In the genomic region with DNA sequence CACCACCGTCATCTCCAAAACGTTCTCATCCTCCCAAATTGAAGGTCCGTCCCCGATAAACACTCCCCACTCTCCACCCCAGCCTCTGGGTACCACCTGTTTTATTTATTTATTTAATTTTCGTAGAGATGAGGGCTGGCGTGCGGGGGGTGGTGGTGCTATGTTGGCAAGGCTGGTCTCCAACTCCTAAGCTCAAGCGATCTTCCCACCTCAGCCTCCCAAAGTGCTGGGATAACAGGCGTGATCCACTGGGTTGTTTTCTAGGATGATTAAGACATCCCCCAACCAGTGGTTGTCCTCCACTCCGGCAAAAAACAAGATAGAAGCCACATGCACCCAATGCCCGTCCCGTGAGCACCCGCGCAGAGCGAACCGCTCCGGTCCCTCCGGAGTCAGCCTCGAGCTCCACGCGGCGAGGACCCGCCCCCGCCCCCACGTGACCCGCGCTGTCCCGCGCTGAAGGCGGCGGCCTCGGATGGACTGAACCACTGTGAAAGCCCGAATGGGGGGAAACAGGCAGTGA, we compare ENCODE assay signal across 2 cellular contexts.
TF ChIP-seq lines count a peak whose summit lies in the region.

No MANE protein-coding gene starts in this region.

TF ChIP-seq in HCT116, 20 proteins besides CTCF, POLR2A, EP300 and RAD21:
- TF ChIP-seq POLR2AphosphoS5 (IDR thresholded peaks at IDR 0.05; ENCODE audit: low read depth, low read length) (peak; percentile 91), CEBPB (IDR thresholded peaks at IDR 0.05; ENCODE audit: low read depth) (no peak)

TF ChIP-seq in K562, 482 proteins besides CTCF, POLR2A, EP300 and RAD21 (continues in another document):
- TF ChIP-seq HNRNPLL (IDR thresholded peaks at IDR 0.05; ENCODE audit: low read depth, low read length, poor library complexity, severe bottlenecking) (peak; percentile 43), ZNF561 (CRISPR knock-in tag; conservative IDR thresholded peaks at IDR 0.05) (no peak), SNIP1 (IDR thresholded peaks at IDR 0.05; ENCODE audit: low read depth) (no peak), KDM2B (CRISPR knock-in tag; IDR thresholded peaks at IDR 0.05) (0 out of 2 replicates have a peak, but pooled peaks have one; percentile 37), NFATC3 (IDR thresholded peaks at IDR 0.05) (no peak), BRD9 (IDR thresholded peaks at IDR 0.05; ENCODE audit: low read depth, partially characterized antibody) (no peak), ZFP30 (CRISPR knock-in tag; IDR thresholded peaks at IDR 0.05; ENCODE audit: borderline replicate concordance) (no peak), ZNF134 (CRISPR knock-in tag; conservative IDR thresholded peaks at IDR 0.05) (0 out of 2 replicates have a peak, but pooled peaks have one; percentile 25), ZC3H4 (CRISPR knock-in tag; IDR thresholded peaks at IDR 0.05; ENCODE audit: borderline replicate concordance) (no peak), TSC22D4 (tag; IDR thresholded peaks at IDR 0.05) (no peak), BHLHE40 (IDR thresholded peaks at IDR 0.05; ENCODE audit: low read length) (no peak), CREBBP (IDR thresholded peaks at IDR 0.05; ENCODE audit: low read depth, low read length) (no peak), FUS (optimal IDR thresholded peaks at IDR 0.05; ENCODE audit: low read depth, low read length) (no peak), ZC3H8 (IDR thresholded peaks at IDR 0.05) (no peak), FOXA3 (CRISPR knock-in tag; conservative IDR thresholded peaks at IDR 0.05 in 1 of 2, IDR thresholded peaks at IDR 0.05 in 1 of 2) (peak in 1 of 2 experiments; percentile 90; a peak in 2 of 4 replicates), PHF20 (IDR thresholded peaks at IDR 0.05; ENCODE audit: partially characterized antibody) (no peak), SMAD3 (CRISPR knock-in tag; conservative IDR thresholded peaks at IDR 0.05) (peak; percentile 61), MYC (IDR thresholded peaks at IDR 0.05; ENCODE audit: low read depth, low read length) (peak; percentile 95), MYC (CRISPR knock-in tag; IDR thresholded peaks at IDR 0.05; ENCODE audit: borderline replicate concordance, low read depth) (peak; percentile 84; the same call in 1 of the 2 replicates), NR3C1 (CRISPR knock-in tag; IDR thresholded peaks at IDR 0.05) (peak; percentile 96), BACH1 (tag; IDR thresholded peaks at IDR 0.05) (0 out of 2 replicates have a peak, but pooled peaks have one; percentile 18), ZNF217 (CRISPR knock-in tag; IDR thresholded peaks at IDR 0.05) (0 out of 2 replicates have a peak, but pooled peaks have one; percentile 78), ZNF165 (CRISPR knock-in tag; IDR thresholded peaks at IDR 0.05; ENCODE audit: borderline replicate concordance) (no peak), TAL1 (IDR thresholded peaks at IDR 0.05) (no peak), ETV5 (CRISPR knock-in tag; IDR thresholded peaks at IDR 0.05; ENCODE audit: low read depth) (peak; percentile 61; the same call in 1 of the 2 replicates), ESRRB (CRISPR knock-in tag; IDR thresholded peaks at IDR 0.05; ENCODE audit: borderline replicate concordance) (no peak), POLR2AphosphoS5 (IDR thresholded peaks at IDR 0.05; ENCODE audit: control insufficient read depth, insufficient read depth, low read depth, low read length) (peak; percentile 68; the same call in 1 of the 2 replicates), ZNF431 (CRISPR knock-in tag; IDR thresholded peaks at IDR 0.05) (peak; percentile 92), ZNF589 (CRISPR knock-in tag; IDR thresholded peaks at IDR 0.05; ENCODE audit: low read depth) (peak; percentile 96), SRSF9 (IDR thresholded peaks at IDR 0.05; ENCODE audit: borderline replicate concordance, low read depth, low read length) (no peak), GATA2 (CRISPR knock-in tag; IDR thresholded peaks at IDR 0.05) (no peak), PRPF4 (IDR thresholded peaks at IDR 0.05; ENCODE audit: insufficient read depth, low read depth, low read length, poor library complexity, severe bottlenecking) (no peak), RBM39 (optimal IDR thresholded peaks at IDR 0.05; ENCODE audit: low read depth, low read length) (no peak), PHB (CRISPR knock-in tag; IDR thresholded peaks at IDR 0.05) (no peak), ZNF586 (CRISPR knock-in tag; conservative IDR thresholded peaks at IDR 0.05) (no peak), THRAP3 (IDR thresholded peaks at IDR 0.05; ENCODE audit: borderline replicate concordance) (no peak), GABPA (tag; conservative IDR thresholded peaks at IDR 0.05; ENCODE audit: low read depth) (no peak; the same call in 1 of the 2 replicates)
- TF ChIP-seq, protein P1, sequence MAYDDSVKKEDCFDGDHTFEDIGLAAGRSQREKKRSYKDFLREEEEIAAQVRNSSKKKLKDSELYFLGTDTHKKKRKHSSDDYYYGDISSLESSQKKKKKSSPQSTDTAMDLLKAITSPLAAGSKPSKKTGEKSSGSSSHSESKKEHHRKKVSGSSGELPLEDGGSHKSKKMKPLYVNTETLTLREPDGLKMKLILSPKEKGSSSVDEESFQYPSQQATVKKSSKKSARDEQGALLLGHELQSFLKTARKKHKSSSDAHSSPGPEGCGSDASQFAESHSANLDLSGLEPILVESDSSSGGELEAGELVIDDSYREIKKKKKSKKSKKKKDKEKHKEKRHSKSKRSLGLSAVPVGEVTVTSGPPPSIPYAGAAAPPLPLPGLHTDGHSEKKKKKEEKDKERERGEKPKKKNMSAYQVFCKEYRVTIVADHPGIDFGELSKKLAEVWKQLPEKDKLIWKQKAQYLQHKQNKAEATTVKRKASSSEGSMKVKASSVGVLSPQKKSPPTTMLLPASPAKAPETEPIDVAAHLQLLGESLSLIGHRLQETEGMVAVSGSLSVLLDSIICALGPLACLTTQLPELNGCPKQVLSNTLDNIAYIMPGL (CRISPR knock-in tag; IDR thresholded peaks at IDR 0.05), result 0 out of 2 replicates have a peak, but pooled peaks have one; percentile 68
- TF ChIP-seq, protein P2, sequence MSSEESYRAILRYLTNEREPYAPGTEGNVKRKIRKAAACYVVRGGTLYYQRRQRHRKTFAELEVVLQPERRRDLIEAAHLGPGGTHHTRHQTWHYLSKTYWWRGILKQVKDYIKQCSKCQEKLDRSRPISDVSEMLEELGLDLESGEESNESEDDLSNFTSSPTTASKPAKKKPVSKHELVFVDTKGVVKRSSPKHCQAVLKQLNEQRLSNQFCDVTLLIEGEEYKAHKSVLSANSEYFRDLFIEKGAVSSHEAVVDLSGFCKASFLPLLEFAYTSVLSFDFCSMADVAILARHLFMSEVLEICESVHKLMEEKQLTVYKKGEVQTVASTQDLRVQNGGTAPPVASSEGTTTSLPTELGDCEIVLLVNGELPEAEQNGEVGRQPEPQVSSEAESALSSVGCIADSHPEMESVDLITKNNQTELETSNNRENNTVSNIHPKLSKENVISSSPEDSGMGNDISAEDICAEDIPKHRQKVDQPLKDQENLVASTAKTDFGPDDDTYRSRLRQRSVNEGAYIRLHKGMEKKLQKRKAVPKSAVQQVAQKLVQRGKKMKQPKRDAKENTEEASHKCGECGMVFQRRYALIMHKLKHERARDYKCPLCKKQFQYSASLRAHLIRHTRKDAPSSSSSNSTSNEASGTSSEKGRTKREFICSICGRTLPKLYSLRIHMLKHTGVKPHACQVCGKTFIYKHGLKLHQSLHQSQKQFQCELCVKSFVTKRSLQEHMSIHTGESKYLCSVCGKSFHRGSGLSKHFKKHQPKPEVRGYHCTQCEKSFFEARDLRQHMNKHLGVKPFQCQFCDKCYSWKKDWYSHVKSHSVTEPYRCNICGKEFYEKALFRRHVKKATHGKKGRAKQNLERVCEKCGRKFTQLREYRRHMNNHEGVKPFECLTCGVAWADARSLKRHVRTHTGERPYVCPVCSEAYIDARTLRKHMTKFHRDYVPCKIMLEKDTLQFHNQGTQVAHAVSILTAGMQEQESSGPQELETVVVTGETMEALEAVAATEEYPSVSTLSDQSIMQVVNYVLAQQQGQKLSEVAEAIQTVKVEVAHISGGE (CRISPR knock-in tag; IDR thresholded peaks at IDR 0.05), result 0 out of 6 replicates have a peak, but pooled peaks of 1 of the 3 experiments have one; percentile 17
- TF ChIP-seq, protein P3, sequence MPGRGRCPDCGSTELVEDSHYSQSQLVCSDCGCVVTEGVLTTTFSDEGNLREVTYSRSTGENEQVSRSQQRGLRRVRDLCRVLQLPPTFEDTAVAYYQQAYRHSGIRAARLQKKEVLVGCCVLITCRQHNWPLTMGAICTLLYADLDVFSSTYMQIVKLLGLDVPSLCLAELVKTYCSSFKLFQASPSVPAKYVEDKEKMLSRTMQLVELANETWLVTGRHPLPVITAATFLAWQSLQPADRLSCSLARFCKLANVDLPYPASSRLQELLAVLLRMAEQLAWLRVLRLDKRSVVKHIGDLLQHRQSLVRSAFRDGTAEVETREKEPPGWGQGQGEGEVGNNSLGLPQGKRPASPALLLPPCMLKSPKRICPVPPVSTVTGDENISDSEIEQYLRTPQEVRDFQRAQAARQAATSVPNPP (IDR thresholded peaks at IDR 0.05; ENCODE audit: borderline replicate concordance, insufficient read depth, insufficient read length), result no peak
- TF ChIP-seq, protein P4, sequence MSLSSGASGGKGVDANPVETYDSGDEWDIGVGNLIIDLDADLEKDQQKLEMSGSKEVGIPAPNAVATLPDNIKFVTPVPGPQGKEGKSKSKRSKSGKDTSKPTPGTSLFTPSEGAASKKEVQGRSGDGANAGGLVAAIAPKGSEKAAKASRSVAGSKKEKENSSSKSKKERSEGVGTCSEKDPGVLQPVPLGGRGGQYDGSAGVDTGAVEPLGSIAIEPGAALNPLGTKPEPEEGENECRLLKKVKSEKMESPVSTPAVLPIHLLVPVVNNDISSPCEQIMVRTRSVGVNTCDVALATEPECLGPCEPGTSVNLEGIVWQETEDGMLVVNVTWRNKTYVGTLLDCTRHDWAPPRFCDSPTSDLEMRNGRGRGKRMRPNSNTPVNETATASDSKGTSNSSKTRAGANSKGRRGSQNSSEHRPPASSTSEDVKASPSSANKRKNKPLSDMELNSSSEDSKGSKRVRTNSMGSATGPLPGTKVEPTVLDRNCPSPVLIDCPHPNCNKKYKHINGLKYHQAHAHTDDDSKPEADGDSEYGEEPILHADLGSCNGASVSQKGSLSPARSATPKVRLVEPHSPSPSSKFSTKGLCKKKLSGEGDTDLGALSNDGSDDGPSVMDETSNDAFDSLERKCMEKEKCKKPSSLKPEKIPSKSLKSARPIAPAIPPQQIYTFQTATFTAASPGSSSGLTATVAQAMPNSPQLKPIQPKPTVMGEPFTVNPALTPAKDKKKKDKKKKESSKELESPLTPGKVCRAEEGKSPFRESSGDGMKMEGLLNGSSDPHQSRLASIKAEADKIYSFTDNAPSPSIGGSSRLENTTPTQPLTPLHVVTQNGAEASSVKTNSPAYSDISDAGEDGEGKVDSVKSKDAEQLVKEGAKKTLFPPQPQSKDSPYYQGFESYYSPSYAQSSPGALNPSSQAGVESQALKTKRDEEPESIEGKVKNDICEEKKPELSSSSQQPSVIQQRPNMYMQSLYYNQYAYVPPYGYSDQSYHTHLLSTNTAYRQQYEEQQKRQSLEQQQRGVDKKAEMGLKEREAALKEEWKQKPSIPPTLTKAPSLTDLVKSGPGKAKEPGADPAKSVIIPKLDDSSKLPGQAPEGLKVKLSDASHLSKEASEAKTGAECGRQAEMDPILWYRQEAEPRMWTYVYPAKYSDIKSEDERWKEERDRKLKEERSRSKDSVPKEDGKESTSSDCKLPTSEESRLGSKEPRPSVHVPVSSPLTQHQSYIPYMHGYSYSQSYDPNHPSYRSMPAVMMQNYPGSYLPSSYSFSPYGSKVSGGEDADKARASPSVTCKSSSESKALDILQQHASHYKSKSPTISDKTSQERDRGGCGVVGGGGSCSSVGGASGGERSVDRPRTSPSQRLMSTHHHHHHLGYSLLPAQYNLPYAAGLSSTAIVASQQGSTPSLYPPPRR (CRISPR knock-in tag; IDR thresholded peaks at IDR 0.05; ENCODE audit: borderline replicate concordance), result no peak
- TF ChIP-seq, protein P5, sequence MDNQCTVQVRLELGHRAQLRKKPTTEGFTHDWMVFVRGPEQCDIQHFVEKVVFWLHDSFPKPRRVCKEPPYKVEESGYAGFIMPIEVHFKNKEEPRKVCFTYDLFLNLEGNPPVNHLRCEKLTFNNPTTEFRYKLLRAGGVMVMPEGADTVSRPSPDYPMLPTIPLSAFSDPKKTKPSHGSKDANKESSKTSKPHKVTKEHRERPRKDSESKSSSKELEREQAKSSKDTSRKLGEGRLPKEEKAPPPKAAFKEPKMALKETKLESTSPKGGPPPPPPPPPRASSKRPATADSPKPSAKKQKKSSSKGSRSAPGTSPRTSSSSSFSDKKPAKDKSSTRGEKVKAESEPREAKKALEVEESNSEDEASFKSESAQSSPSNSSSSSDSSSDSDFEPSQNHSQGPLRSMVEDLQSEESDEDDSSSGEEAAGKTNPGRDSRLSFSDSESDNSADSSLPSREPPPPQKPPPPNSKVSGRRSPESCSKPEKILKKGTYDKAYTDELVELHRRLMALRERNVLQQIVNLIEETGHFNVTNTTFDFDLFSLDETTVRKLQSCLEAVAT (IDR thresholded peaks at IDR 0.05), result no peak; a peak in 1 of 4 replicates
- TF ChIP-seq, protein P6, sequence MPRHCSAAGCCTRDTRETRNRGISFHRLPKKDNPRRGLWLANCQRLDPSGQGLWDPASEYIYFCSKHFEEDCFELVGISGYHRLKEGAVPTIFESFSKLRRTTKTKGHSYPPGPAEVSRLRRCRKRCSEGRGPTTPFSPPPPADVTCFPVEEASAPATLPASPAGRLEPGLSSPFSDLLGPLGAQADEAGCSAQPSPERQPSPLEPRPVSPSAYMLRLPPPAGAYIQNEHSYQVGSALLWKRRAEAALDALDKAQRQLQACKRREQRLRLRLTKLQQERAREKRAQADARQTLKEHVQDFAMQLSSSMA (CRISPR knock-in tag; IDR thresholded peaks at IDR 0.05), result peak; percentile 23; the same call in 1 of the 2 replicates
- TF ChIP-seq, protein P7, sequence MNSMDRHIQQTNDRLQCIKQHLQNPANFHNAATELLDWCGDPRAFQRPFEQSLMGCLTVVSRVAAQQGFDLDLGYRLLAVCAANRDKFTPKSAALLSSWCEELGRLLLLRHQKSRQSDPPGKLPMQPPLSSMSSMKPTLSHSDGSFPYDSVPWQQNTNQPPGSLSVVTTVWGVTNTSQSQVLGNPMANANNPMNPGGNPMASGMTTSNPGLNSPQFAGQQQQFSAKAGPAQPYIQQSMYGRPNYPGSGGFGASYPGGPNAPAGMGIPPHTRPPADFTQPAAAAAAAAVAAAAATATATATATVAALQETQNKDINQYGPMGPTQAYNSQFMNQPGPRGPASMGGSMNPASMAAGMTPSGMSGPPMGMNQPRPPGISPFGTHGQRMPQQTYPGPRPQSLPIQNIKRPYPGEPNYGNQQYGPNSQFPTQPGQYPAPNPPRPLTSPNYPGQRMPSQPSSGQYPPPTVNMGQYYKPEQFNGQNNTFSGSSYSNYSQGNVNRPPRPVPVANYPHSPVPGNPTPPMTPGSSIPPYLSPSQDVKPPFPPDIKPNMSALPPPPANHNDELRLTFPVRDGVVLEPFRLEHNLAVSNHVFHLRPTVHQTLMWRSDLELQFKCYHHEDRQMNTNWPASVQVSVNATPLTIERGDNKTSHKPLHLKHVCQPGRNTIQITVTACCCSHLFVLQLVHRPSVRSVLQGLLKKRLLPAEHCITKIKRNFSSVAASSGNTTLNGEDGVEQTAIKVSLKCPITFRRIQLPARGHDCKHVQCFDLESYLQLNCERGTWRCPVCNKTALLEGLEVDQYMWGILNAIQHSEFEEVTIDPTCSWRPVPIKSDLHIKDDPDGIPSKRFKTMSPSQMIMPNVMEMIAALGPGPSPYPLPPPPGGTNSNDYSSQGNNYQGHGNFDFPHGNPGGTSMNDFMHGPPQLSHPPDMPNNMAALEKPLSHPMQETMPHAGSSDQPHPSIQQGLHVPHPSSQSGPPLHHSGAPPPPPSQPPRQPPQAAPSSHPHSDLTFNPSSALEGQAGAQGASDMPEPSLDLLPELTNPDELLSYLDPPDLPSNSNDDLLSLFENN (IDR thresholded peaks at IDR 0.05; ENCODE audit: low read depth in 2 of 2, low read length in 2 of 2), result 0 out of 4 replicates have a peak, but pooled peaks have one; percentile 10 to 25
